ENCODE assay signal across 8 cellular contexts in the genomic region with DNA sequence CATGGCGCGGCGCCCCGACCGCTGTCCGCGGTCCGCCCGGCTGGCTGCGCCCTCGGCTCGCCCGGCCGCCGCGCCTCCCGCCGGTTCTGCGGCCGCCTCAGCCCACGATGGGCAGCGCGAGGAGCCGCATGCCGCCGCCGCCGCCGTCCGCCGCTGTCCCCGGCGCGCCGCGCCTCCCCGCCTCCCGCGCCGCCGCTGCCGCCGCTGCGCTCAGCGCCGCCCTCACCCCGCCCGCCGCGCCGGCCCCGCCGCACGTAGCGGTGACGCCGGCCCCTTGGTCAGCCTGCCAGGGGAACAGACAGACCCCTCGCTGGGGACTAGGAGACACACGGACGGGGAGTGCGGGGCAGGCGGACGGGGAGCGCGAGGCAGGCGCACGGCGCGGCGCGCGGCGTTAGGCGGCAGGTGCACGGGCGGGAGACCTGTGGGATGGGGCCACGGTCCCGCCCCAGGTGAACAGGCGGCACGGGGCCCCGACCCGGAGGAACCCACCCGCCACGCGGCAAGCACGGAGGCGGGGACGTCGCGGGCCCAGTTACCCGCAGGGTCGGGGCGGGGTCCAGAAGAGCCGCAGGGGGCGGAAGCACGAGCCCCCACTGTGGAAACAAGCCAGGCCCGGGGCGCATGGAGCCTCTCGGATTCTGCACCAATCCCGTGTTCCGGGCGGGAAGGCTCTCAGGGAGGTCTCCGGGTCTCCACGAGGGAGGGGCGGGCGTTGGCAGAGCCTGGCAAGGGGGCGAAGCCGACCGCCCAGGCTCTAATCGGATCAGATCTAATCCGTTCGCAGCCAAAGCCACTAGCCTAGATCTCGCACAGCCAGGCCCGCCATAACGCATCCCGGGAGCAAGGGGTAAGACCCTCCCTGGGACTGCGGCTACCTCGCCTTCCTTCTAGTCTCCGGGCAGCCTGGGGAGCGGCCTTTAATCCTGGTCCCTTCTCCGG. TPM values are rescaled to one million over a fixed set of nuclear protein-coding genes. Genes with fewer than 3 reads are reported as not detected.
A peak's percentile ranks its signal among the peaks of the same experiment; 100 is the strongest.
DNase-seq lines count a peak whose midpoint lies in the region; ATAC-seq, FAIRE-seq and TF ChIP-seq lines count a peak whose summit lies in the region.

Gene CSPG5, minus strand, starts transcription at position 175 of the 942 bp plus-strand sequence. Its CDS starts 172 bp downstream, at position 3.

- peaks cover 7% of the 10 kb centered on the region for H3F3A ChIP-seq in MM.1S (ENCODE audit: insufficient read depth, low read length)

- H3K36me3 ChIP-seq in MM.1S (replicated peaks; ENCODE audit: insufficient read depth, low read length), result no peaks in the 10 kb centered on the region
- H3K36me3 ChIP-seq in pancreas, result no peaks in the 10 kb centered on the region

- H3K27ac ChIP-seq in MM.1S (ENCODE audit: low read length), result no peak within 1 kb of the TSS
- no peak within 1 kb of the TSS for H3K27ac ChIP-seq in pancreas

- intact Hi-C loops in head of caudate nucleus (cut with DNase I), result no loop called here
- intact Hi-C loops in pancreas (cut with DNase I), result no loop called here

- H3K9ac ChIP-seq in MM.1S (ENCODE audit: low read length), result no peak within 1 kb of the TSS

- no peak for FAIRE-seq in pancreas (lab: Jason Lieb, UNC)

- peak within 1 kb of the TSS; percentile 66 for H2AFZ ChIP-seq in MM.1S (ENCODE audit: low read length)

- H3K27me3 ChIP-seq in MM.1S (replicated peaks; ENCODE audit: insufficient read depth, low read length), result peaks cover 13% of the 10 kb centered on the region
- peaks cover 0 to 4% (median 0%) of the 10 kb centered on the region in 4 donors for H3K27me3 ChIP-seq in pancreas

- DNase-seq in G401 (ENCODE audit: low spot score) (peak; percentile 64), MM.1S (peak; percentile 4), activated gamma-delta T cell treated with Interleukin-2 at 50 U/mL for 16 hours (peak; percentile 18), head of caudate nucleus (peak in 36 of 42 donors; percentile 10 to 76 (median 58)), pancreas (peak in 5 of 6 donors; percentile 22 to 77 (median 54)), SHP77 (lab: John Stamatoyannopoulos, UW) (no peak)

- 5 to 10% methylated on average over 70 to 121 of the region's 121 CpGs for WGBS in pancreas, 2 donors

- H3K9me3 ChIP-seq in MM.1S (replicated peaks; ENCODE audit: insufficient read depth, low read length) (no peaks in the 10 kb centered on the region), pancreas (no peaks in the 10 kb centered on the region)

- H3K4me1 ChIP-seq in MM.1S (ENCODE audit: low read length) (no peaks in the 10 kb centered on the region), pancreas (peaks cover 0 to 7% (median 0%) of the 10 kb centered on the region in 3 donors)

- no peaks in the 10 kb centered on the region for H3K79me2 ChIP-seq in MM.1S (ENCODE audit: low read length)

- in situ Hi-C loops in G401 (cut with HindIII; ENCODE audit: low sequenced_read_pairs), result no loop called here

- H3K4me3 ChIP-seq in MM.1S (ENCODE audit: low read length) (peak within 1 kb of the TSS; percentile 69), pancreas (peak within 1 kb of the TSS; percentile 18 to 63 (median 44))

- TF ChIP-seq CTCF in MM.1S (IDR thresholded peaks at IDR 0.05; ENCODE audit: low read length) (no peak), pancreas (IDR thresholded peaks at IDR 0.05) (no peak)

- H3K4me2 ChIP-seq in MM.1S (ENCODE audit: low read depth, low read length), result peak within 1 kb of the TSS; percentile 91

- H4K20me1 ChIP-seq in MM.1S (ENCODE audit: insufficient read depth, low read length), result no peaks in the 10 kb centered on the region

- H3K9me2 ChIP-seq in MM.1S (replicated peaks; ENCODE audit: insufficient read depth, low read length), result no peaks in the 10 kb centered on the region

- ATAC-seq in pancreas (peak; percentile 46 to 70 (median 58)), GM19463 (IDR thresholded peaks at IDR 0.05; ENCODE audit: unreplicated experiment) (no peak), GM21515 (IDR thresholded peaks at IDR 0.05; ENCODE audit: unreplicated experiment) (no peak)

RNA-seq across cellular contexts. Expression of gene CSPG5, which starts in this region (rescaled TPM):
- total RNA-seq in G401 (2014; rRNA removed; shearing (Covaris generic)), result 5.9 and 8.5 TPM in 2 replicates
- total RNA-seq in pancreas, result under 1 TPM; 0.08 to 0.28 (median 0.17) TPM
- polyA plus RNA-seq in pancreas, result under 1 TPM; 0.15 to 0.40 TPM

Comparison
In these comparisons a context has a peak if more than half of its experiments do, and no peak if none do; other contexts are left out.
1. Peak in DNase-seq, ATAC-seq and H3K4me3 ChIP-seq in pancreas; RNA of the gene not detected or under 1 TPM.
2. DNase-seq: peak in G401 (single experiment), MM.1S (single experiment), activated gamma-delta T cell treated with Interleukin-2 at 50 U/mL for 16 hours (single experiment) and head of caudate nucleus (36 of 42); none in SHP77 (0 of 2).